ENCODE assay signal across 8 cellular contexts in the genomic region with DNA sequence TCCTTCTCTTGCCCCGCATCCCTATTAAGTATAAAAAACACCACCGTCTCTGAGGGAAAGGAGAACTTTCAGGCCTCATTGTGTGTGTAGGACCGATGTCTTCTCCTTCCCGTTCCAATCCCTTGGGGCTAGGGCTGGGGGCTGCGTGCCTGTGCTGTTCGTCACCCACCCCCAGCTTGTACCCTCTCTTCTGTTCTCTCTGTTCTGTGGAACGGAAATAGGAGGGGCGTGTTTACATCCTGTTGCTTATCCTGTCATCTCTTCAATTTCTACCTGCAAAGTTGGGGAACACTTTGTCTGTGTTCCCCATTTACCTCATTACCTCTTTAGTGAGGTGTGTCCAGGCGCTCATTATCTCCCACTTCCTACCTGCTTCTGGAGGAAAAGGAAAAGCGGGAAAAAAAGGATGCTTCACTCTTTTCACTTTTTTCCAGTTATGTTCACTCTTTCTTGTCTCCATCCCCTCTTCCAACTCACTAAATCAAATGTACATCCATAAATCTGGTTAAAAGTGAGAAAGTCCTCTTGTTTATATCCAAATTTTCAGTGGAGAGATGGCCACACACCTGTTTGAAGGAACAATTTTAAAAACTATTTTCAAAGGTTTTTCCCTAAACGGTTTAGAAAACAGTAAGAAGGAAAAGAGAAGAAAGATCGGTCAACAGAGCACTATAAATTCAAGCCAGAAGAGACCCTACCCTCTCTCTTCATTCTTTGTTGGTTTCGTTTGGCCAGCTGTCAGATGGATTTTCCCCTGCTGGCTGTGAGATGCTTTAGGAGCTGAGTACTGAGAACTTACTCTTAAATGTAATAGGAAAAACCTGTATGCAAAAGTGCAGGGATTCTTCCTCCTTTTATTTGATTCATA. TPM values are rescaled to one million over a fixed set of nuclear protein-coding genes. Genes with fewer than 3 reads are reported as not detected.
DNase-seq lines count a peak whose midpoint lies in the region; ATAC-seq lines count a peak whose summit lies in the region.

No MANE protein-coding gene starts in this region.

- no peaks in the 10 kb centered on the region for H3K9me3 ChIP-seq in HUES64 (ENCODE audit: insufficient read depth, low read depth, low read length)

- intact Hi-C loops in Right ventricle myocardium inferior (cut with DNase I), result no loop called here
- intact Hi-C loops in cardiac septum (cut with DNase I), result loop anchor here (5.0 kb wide), 1 partner anchor 35 kb away; the partner anchor contains the start of genes ANKRD34A and POLR3GL

- peaks cover 30% of the 10 kb centered on the region for H3K36me3 ChIP-seq in HUES64 (ENCODE audit: insufficient read depth, low read length)

- H3K27me3 ChIP-seq in HUES64 (ENCODE audit: insufficient read depth, low read length), result no peaks in the 10 kb centered on the region

- H3K36me3 Mint-ChIP-seq in central memory CD8-positive, alpha-beta T cell (ENCODE audit: insufficient read depth), result peaks cover 48% of the 10 kb centered on the region

- DNase-seq in Right ventricle myocardium inferior (ENCODE audit: missing footprints) (peak; percentile 78), cardiac septum (ENCODE audit: low spot score) (no peak), UCSD-AML1 (lab: John Stamatoyannopoulos, UW; ENCODE audit: unreplicated experiment) (peak; percentile 57), medulla oblongata (ENCODE audit: extremely low spot score) (peak; percentile 73), substantia nigra (lab: John Stamatoyannopoulos, UW) (peak in 14 of 49 donors; percentile 21 to 83 (median 57)), RKO (ENCODE audit: low spot score) (no peak)
- peak in 1 of 2 donors; percentile 15 for DNase-seq in central memory CD8-positive, alpha-beta T cell (ENCODE audit: low spot score in 2 of 2)

- H3K4me3 ChIP-seq in HUES64 (ENCODE audit: low read length), result peak overlapping the region; percentile 94

- H3K27me3 Mint-ChIP-seq in central memory CD8-positive, alpha-beta T cell, result no peaks in the 10 kb centered on the region

- H3K27ac ChIP-seq in HUES64 (ENCODE audit: low read depth, low read length) (peak overlapping the region; percentile 36; the same call in 1 of the 2 replicates), substantia nigra (ENCODE audit: low read depth, low read length, poor library complexity, severe bottlenecking) (peak overlapping the region; percentile 99)

- peaks cover 39% of the 10 kb centered on the region for H3K4me1 ChIP-seq in HUES64 (ENCODE audit: insufficient read depth, low read length)

- H3K9me3 Mint-ChIP-seq in central memory CD8-positive, alpha-beta T cell, result no peaks in the 10 kb centered on the region

- WGBS in HUES64, result 39% methylated on average over 11 of the region's 13 CpGs

- peak; percentile 14 for ATAC-seq in Right ventricle myocardium inferior
- peak; percentile 66 for ATAC-seq in central memory CD8-positive, alpha-beta T cell (replicated peaks; ENCODE audit: extremely low read depth, poor library complexity, severe bottlenecking)

- peak overlapping the region; percentile 64 for H3K9ac ChIP-seq in HUES64 (ENCODE audit: low read depth, low read length)

- H3K4me1 Mint-ChIP-seq in central memory CD8-positive, alpha-beta T cell, result peaks cover 71% of the 10 kb centered on the region

- peak overlapping the region; percentile 94 for H3K4me3 Mint-ChIP-seq in central memory CD8-positive, alpha-beta T cell

- peak overlapping the region; percentile 93 for H3K27ac Mint-ChIP-seq in central memory CD8-positive, alpha-beta T cell (ENCODE audit: low read depth)

RNA-seq across cellular contexts. Expression of gene TXNIP, which starts 1.0 kb away (rescaled TPM):
- total RNA-seq in Right ventricle myocardium inferior, result 1,017 TPM
- 689 TPM for total RNA-seq in cardiac septum
- 10.9 TPM for polyA plus RNA-seq in HUES64 (2013, experiment 1 of 2)
- 24.1 TPM for polyA plus RNA-seq in HUES64 (2013, experiment 2 of 2)

RNA-seq across cellular contexts. Expression of gene HJV, which starts 24.1 kb away (rescaled TPM):
- 71.0 TPM for total RNA-seq in Right ventricle myocardium inferior
- total RNA-seq in cardiac septum, result 73.8 TPM
- not detected for polyA plus RNA-seq in HUES64 (2013, experiment 1 of 2)
- not detected for polyA plus RNA-seq in HUES64 (2013, experiment 2 of 2)

RNA-seq across cellular contexts. Expression of gene POLR3GL, which starts 32.9 kb away (rescaled TPM):
- total RNA-seq in Right ventricle myocardium inferior, result 49.1 TPM
- total RNA-seq in cardiac septum, result 36.8 TPM
- polyA plus RNA-seq in HUES64 (2013, experiment 1 of 2), result 6.5 TPM
- 10.1 TPM for polyA plus RNA-seq in HUES64 (2013, experiment 2 of 2)

RNA-seq across cellular contexts. Expression of gene ANKRD34A, which starts 33.0 kb away (rescaled TPM):
- total RNA-seq in Right ventricle myocardium inferior, result 0.62 TPM
- 2.9 TPM for total RNA-seq in cardiac septum
- 0.15 TPM for polyA plus RNA-seq in HUES64 (2013, experiment 1 of 2)
- 0.25 TPM for polyA plus RNA-seq in HUES64 (2013, experiment 2 of 2)

RNA-seq across cellular contexts. Expression of gene LIX1L, which starts 39.6 kb away (rescaled TPM):
- 25.8 TPM for total RNA-seq in Right ventricle myocardium inferior
- 25.6 TPM for total RNA-seq in cardiac septum
- polyA plus RNA-seq in HUES64 (2013, experiment 1 of 2), result 5.9 TPM
- polyA plus RNA-seq in HUES64 (2013, experiment 2 of 2), result 8.3 TPM

Comparison
In these comparisons a context has a peak if more than half of its experiments do, and no peak if none do; other contexts are left out.
1. DNase-seq: peak in Right ventricle myocardium inferior (single experiment), UCSD-AML1 (single experiment) and medulla oblongata (single experiment); none in cardiac septum (single experiment) and RKO (single experiment).